8 cellular contexts compared by ENCODE assay signal in the genomic region with DNA sequence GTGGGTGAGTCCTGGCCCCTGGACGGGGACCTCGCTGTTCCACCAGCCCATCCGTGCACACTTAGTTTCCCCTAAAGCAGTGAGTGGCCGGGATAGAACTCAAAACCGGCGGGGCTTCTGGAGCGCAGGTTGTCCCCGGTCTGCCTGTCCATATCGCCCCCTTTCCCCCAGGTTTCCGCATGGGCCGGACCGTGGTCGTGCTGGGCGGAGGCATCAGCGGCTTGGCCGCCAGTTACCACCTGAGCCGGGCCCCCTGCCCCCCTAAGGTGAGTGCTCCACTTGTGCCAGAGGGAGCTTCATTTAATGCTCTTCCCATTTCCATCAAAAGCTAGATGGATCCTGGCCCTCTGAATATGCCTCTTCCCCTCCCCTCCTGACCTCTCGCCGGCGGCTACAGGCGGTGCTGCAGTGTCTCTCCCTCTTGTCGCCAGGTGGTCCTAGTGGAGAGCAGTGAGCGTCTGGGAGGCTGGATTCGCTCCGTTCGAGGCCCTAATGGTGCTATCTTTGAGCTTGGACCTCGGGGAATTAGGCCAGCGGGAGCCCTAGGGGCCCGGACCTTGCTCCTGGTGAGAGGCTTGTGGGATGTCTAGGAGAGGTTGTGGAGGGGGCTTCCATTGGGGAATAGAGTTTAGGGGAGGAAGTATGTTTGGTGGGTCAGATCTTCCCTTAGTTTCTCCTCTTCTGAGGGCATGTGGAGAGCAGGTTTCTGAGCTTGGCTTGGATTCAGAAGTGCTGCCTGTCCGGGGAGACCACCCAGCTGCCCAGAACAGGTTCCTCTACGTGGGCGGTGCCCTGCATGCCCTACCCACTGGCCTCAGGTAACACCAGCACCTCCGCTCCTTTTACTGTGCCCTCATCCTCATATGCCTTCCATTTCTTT. TPM values are rescaled to one million over a fixed set of nuclear protein-coding genes. Genes with fewer than 3 reads are reported as not detected.
DNase-seq lines count a peak whose midpoint lies in the region; ATAC-seq, FAIRE-seq and TF ChIP-seq lines count a peak whose summit lies in the region.

No MANE protein-coding gene starts in this region.

- no peaks in the 10 kb centered on the region for H3K9me3 Mint-ChIP-seq in CD14-positive monocyte

- peak overlapping the region; percentile 92 for H3K4me2 ChIP-seq in PC-3 (ENCODE audit: low read length)

- H3K4me3 ChIP-seq in PC-3 (ENCODE audit: low read length), result peak overlapping the region; percentile 75
- peak overlapping the region; percentile 90 for H3K4me3 ChIP-seq in ectodermal cell (ENCODE audit: insufficient read depth, low read depth, low read length)
- H3K4me3 ChIP-seq in mucosa of stomach (ENCODE audit: low read length), result peak overlapping the region; percentile 42

- CTCF ChIA-PET in PC-3 (lab: Charles Lee), result interaction anchor here (0.6 to 1.2 kb wide), 5 partner anchors 10 to 208 kb away, joined by 3 to 5 read pairs (median 3); partner anchors contain the start of genes B4GALT3 and TOMM40L

- TF ChIP-seq CTCF in CD14-positive monocyte (IDR thresholded peaks at IDR 0.05) (no peak), PC-3 (conservative IDR thresholded peaks at IDR 0.05; ENCODE audit: low read depth, low read length) (no peak)

- intact Hi-C loops in CD14-positive monocyte (cut with micrococcal nuclease), result no loop called here
- intact Hi-C loops in PC-3 (cut with micrococcal nuclease), result no loop called here

- no peak for FAIRE-seq in GM12892 (lab: Jason Lieb, UNC)

- POLR2A ChIA-PET in PC-3 (lab: Charles Lee; ENCODE audit: unreplicated experiment), result interaction anchor here (0.5 kb wide), 1 partner anchor 104 kb away, joined by 7 read pairs; no protein-coding TSS in a partner anchor

- H3K9ac ChIP-seq in PC-3 (ENCODE audit: low read length), result peak overlapping the region; percentile 71
- H3K9ac ChIP-seq in mucosa of stomach (ENCODE audit: low read length), result peak overlapping the region; percentile 73

- H3K9me2 ChIP-seq in PC-3 (replicated peaks; ENCODE audit: low read length), result no peaks in the 10 kb centered on the region

- H3K27me3 ChIP-seq in PC-3 (ENCODE audit: low read length) (no peaks in the 10 kb centered on the region), ectodermal cell (ENCODE audit: control insufficient read depth, insufficient read depth, low read length, poor library complexity, severe bottlenecking) (no peaks in the 10 kb centered on the region), mucosa of stomach (ENCODE audit: control insufficient read depth, insufficient read depth, low read length) (no peaks in the 10 kb centered on the region)

- H3K36me3 ChIP-seq in PC-3 (ENCODE audit: low read depth, low read length) (peaks cover 21% of the 10 kb centered on the region; the same call in 1 of the 2 replicates), ectodermal cell (ENCODE audit: control insufficient read depth, insufficient read depth, low read length) (peaks cover 20% of the 10 kb centered on the region), mucosa of stomach (ENCODE audit: control insufficient read depth, insufficient read depth, low read length) (peaks cover 7% of the 10 kb centered on the region)

- H2AFZ ChIP-seq in PC-3 (ENCODE audit: low read length), result peak overlapping the region; percentile 88

- WGBS in ectodermal cell, 2 experiments, result 9% methylated on average over 33 of the region's 33 CpGs

- ATAC-seq in GM21723 (IDR thresholded peaks at IDR 0.05; ENCODE audit: unreplicated experiment), result peak; percentile 7
- ATAC-seq in PC-3, result peak; percentile 13

- TSS peak; percentile 45 for BruUV-seq in PC-3 (replicated peaks; lab: Mats Ljungman, UMichigan)

- peaks cover 31% of the 10 kb centered on the region for H3K4me1 Mint-ChIP-seq in CD14-positive monocyte

- H4K20me1 ChIP-seq in PC-3 (ENCODE audit: low read length), result no peaks in the 10 kb centered on the region

- H3K27ac Mint-ChIP-seq in CD14-positive monocyte, result peak overlapping the region; percentile 95 to 99 (median 97)

- H3K79me2 ChIP-seq in PC-3 (ENCODE audit: low read length), result no peaks in the 10 kb centered on the region

- no peak for TF ChIP-seq POLR2A in GM12892 (IDR thresholded peaks at IDR 0.05; ENCODE audit: low read depth, low read length)

- DNase-seq in CD14-positive monocyte (ENCODE audit: low spot score), result no peak
- DNase-seq in PC-3, result no peak
- DNase-seq in stimulated activated CD4-positive, alpha-beta T cell treated with anti-CD3 and anti-CD28 coated beads, Interleukin-2, amount 100 ng/mL, for 48 hours, result no peak
- no peak for DNase-seq in MV-4-11 (lab: John Stamatoyannopoulos, UW)
- DNase-seq in GM12892 (ENCODE audit: insufficient read length), result no peak

- H3K27ac ChIP-seq in PC-3 (ENCODE audit: low read length), result peak overlapping the region; percentile 34
- H3K27ac ChIP-seq in ectodermal cell (ENCODE audit: insufficient read depth, low read depth, low read length, poor library complexity, severe bottlenecking), result peak overlapping the region; percentile 92

- peaks cover 57 to 68% of the 10 kb centered on the region in 2 donors for H3K36me3 Mint-ChIP-seq in CD14-positive monocyte

- H3K4me1 ChIP-seq in PC-3 (ENCODE audit: insufficient read depth, low read length), result peaks cover 19% of the 10 kb centered on the region
- H3K4me1 ChIP-seq in ectodermal cell (ENCODE audit: control insufficient read depth, insufficient read depth, low read length), result no peaks in the 10 kb centered on the region
- peaks cover 17% of the 10 kb centered on the region for H3K4me1 ChIP-seq in mucosa of stomach (ENCODE audit: control insufficient read depth, insufficient read depth, low read length)

- peaks cover 0 to 2% (median 0%) of the 10 kb centered on the region in 3 donors for H3K27me3 Mint-ChIP-seq in CD14-positive monocyte (ENCODE audit: low read depth in 3 of 3)

- peaks cover 10% of the 10 kb centered on the region for H3F3A ChIP-seq in PC-3 (ENCODE audit: low read length, unreplicated experiment)

- H3K9me3 ChIP-seq in PC-3 (ENCODE audit: low read length) (no peaks in the 10 kb centered on the region), ectodermal cell (ENCODE audit: control insufficient read depth, low read length) (no peaks in the 10 kb centered on the region), mucosa of stomach (ENCODE audit: control insufficient read depth, low read length) (no peaks in the 10 kb centered on the region)

- peak overlapping the region; percentile 83 to 94 for H3K4me3 Mint-ChIP-seq in CD14-positive monocyte

RNA-seq across cellular contexts. Expression of gene PPOX, which starts 0.7 kb away (rescaled TPM):
- 10 to 100 TPM; 10.5 to 10.8 TPM for polyA plus RNA-seq in CD14-positive monocyte
- total RNA-seq in PC-3 (2014; rRNA removed), result 21.8 and 22.9 TPM in 2 replicates
- 42.9 TPM for polyA plus RNA-seq in ectodermal cell (2013, experiment 1 of 4)
- polyA plus RNA-seq in ectodermal cell (2013, experiment 2 of 4), result 37.5 TPM
- 38.0 TPM for polyA plus RNA-seq in ectodermal cell (2013, experiment 3 of 4)
- 43.3 TPM for polyA plus RNA-seq in ectodermal cell (2013, experiment 4 of 4)
- 22.5 TPM for polyA plus RNA-seq in GM12892 (2012; ENCODE audit: missing spikeins)

RNA-seq across cellular contexts. Expression of gene USP21, which starts 7.6 kb away (rescaled TPM):
- 10 to 100 TPM; 11.0 to 11.3 TPM for polyA plus RNA-seq in CD14-positive monocyte
- total RNA-seq in PC-3 (2014; rRNA removed), result 20.6 and 24.4 TPM in 2 replicates
- polyA plus RNA-seq in ectodermal cell (2013, experiment 1 of 4), result 60.5 TPM
- polyA plus RNA-seq in ectodermal cell (2013, experiment 2 of 4), result 40.9 TPM
- polyA plus RNA-seq in ectodermal cell (2013, experiment 3 of 4), result 41.3 TPM
- polyA plus RNA-seq in ectodermal cell (2013, experiment 4 of 4), result 44.3 TPM
- 13.5 TPM for polyA plus RNA-seq in GM12892 (2012; ENCODE audit: missing spikeins)

RNA-seq across cellular contexts. Expression of gene B4GALT3, which starts 10.4 kb away (rescaled TPM):
- 10 to 100 TPM; 16.8 to 21.0 TPM for polyA plus RNA-seq in CD14-positive monocyte
- 76.9 and 85.4 TPM in 2 replicates for total RNA-seq in PC-3 (2014; rRNA removed)
- polyA plus RNA-seq in ectodermal cell (2013, experiment 1 of 4), result 43.5 TPM
- 38.2 TPM for polyA plus RNA-seq in ectodermal cell (2013, experiment 2 of 4)
- 37.0 TPM for polyA plus RNA-seq in ectodermal cell (2013, experiment 3 of 4)
- 43.3 TPM for polyA plus RNA-seq in ectodermal cell (2013, experiment 4 of 4)
- polyA plus RNA-seq in GM12892 (2012; ENCODE audit: missing spikeins), result 15.7 TPM

RNA-seq across cellular contexts. Expression of gene UFC1, which starts 13.1 kb away (rescaled TPM):
- polyA plus RNA-seq in CD14-positive monocyte, result 100 to 1,000 TPM; 108 to 120 TPM
- total RNA-seq in PC-3 (2014; rRNA removed), result 84.6 and 113 TPM in 2 replicates
- polyA plus RNA-seq in ectodermal cell (2013, experiment 1 of 4), result 123 TPM
- 127 TPM for polyA plus RNA-seq in ectodermal cell (2013, experiment 2 of 4)
- polyA plus RNA-seq in ectodermal cell (2013, experiment 3 of 4), result 123 TPM
- 139 TPM for polyA plus RNA-seq in ectodermal cell (2013, experiment 4 of 4)
- 124 TPM for polyA plus RNA-seq in GM12892 (2012; ENCODE audit: missing spikeins)

RNA-seq across cellular contexts. Expression of gene ADAMTS4, which starts 31.9 kb away (rescaled TPM):
- under 1 TPM in 1 of 2 donors, not detected in 1; 0.01 TPM for polyA plus RNA-seq in CD14-positive monocyte
- 0.52 TPM in 1 of 2 replicates, not detected in the other for total RNA-seq in PC-3 (2014; rRNA removed)
- polyA plus RNA-seq in ectodermal cell (2013, experiment 1 of 4), result 6.4 TPM
- polyA plus RNA-seq in ectodermal cell (2013, experiment 2 of 4), result 5.7 TPM
- 2.9 TPM for polyA plus RNA-seq in ectodermal cell (2013, experiment 3 of 4)
- 4.0 TPM for polyA plus RNA-seq in ectodermal cell (2013, experiment 4 of 4)
- 0.06 TPM for polyA plus RNA-seq in GM12892 (2012; ENCODE audit: missing spikeins)
